In genomic region chr4:159902648-159903047, GRCh38 we compare ENCODE assay signal across 22 cellular contexts.
"Had no signal": no experiment of that assay in that cellular context is flagged by ENCODE, and none has a peak within 500 bp of the region (broad histone marks: within the 10 kb centered on the region; RNA-seq: fewer than 3 reads in every experiment).

No MANE protein-coding gene starts in this region.

- H3K4me3 ChIP-seq: PC-9, Peyer's patch, SJCRH30, SK-N-MC had no signal

- ATAC-seq: HepG2, Right ventricle myocardium inferior had no signal

- DNase-seq: IMR-90; Kasumi-1; KG1; MM.1S; NCI-H1092 treated with DMSO at 0.1 percent for 48 hours; NCI-H1436; NCI-H187; NCI-H2029; NCI-H2081 treated with DMSO at 0.1 percent for 48 hours; NCI-H2227 treated with DMSO at 0.1 percent for 48 hours; NCI-H524; NCI-H526 treated with DMSO at 0.1 percent for 48 hours; NCI-H748 treated with DMSO at 0.1 percent for 48 hours; NK-92 treated with Interleukin-12 subunit alpha and Interleukin-12 subunit beta, amount 100 ng/mL, for 24 hours; PC-9; Peyer's patch; SHP77 treated with DMSO at 0.1 percent for 48 hours; SJCRH30; T-helper 1 cell had no signal

- H3K9me3 ChIP-seq: Peyer's patch, SJCRH30 had no signal

- H3K4me1 ChIP-seq: SJCRH30 had no signal

- H3K36me3 ChIP-seq: Peyer's patch, SJCRH30 had no signal

- FAIRE-seq: HepG2 had no signal

- H3K27ac ChIP-seq: PC-9, Peyer's patch, SJCRH30, SK-N-MC had no signal
